In genomic region chr11:1844221-1845094, GRCh38 we compare ENCODE assay signal across 8 cellular contexts. TPM values are rescaled to one million over a fixed set of nuclear protein-coding genes. Genes with fewer than 3 reads are reported as not detected.
DNase-seq lines count a peak whose midpoint lies in the region; ATAC-seq lines count a peak whose summit lies in the region.
"Had no signal": no experiment of that assay in that cellular context is flagged by ENCODE, and none has a peak within 500 bp of the region (broad histone marks: within the 10 kb centered on the region; RNA-seq: fewer than 3 reads in every experiment).

No MANE protein-coding gene starts in this region.

- intact Hi-C loops in activated naive CD4-positive, alpha-beta T cell treated with anti-CD3 and anti-CD28 coated beads for 36 hours (cut with micrococcal nuclease), result loop anchor here (1.0 kb wide), 1 partner anchor 9 kb away; the partner anchor contains the start of gene LSP1

- peak overlapping the region; percentile 52 for H3K4me3 Mint-ChIP-seq in activated naive CD4-positive, alpha-beta T cell treated with anti-CD3 and anti-CD28 coated beads for 36 hours
- H3K4me3 Mint-ChIP-seq in stimulated activated naive CD8-positive, alpha-beta T cell treated with anti-CD3 and anti-CD28 coated beads, Interleukin-15, Interleukin-2, amounts not matched to agents 100 ng/mL and 50 ng/mL, for 24 hours, result peak overlapping the region; percentile 63

- CTCF ChIA-PET in activated naive CD4-positive, alpha-beta T cell treated with anti-CD3 and anti-CD28 coated beads for 36 hours (lab: Charles Lee), result no interaction called here

- peak overlapping the region; percentile 66 for H3K27ac Mint-ChIP-seq in activated naive CD4-positive, alpha-beta T cell treated with anti-CD3 and anti-CD28 coated beads for 36 hours
- peak overlapping the region; percentile 90 for H3K27ac Mint-ChIP-seq in stimulated activated naive CD8-positive, alpha-beta T cell treated with anti-CD3 and anti-CD28 coated beads, Interleukin-15, Interleukin-2, amounts not matched to agents 100 ng/mL and 50 ng/mL, for 24 hours

- DNase-seq in RPMI7951 (ENCODE audit: low read depth) (peak; percentile 53), left kidney (ENCODE audit: low read depth, low spot score) (peak; percentile 77), NCI-H748 treated with DMSO at 0.1 percent for 48 hours (lab: John Stamatoyannopoulos, UW) (no peak), NCI-H187 (lab: John Stamatoyannopoulos, UW) (no peak)
- peak; percentile 73 for DNase-seq in activated naive CD4-positive, alpha-beta T cell treated with anti-CD3 and anti-CD28 coated beads for 36 hours

- H3K27me3 Mint-ChIP-seq in activated naive CD4-positive, alpha-beta T cell treated with anti-CD3 and anti-CD28 coated beads for 36 hours (ENCODE audit: low read depth), result no peaks in the 10 kb centered on the region
- H3K27me3 Mint-ChIP-seq in stimulated activated naive CD8-positive, alpha-beta T cell treated with anti-CD3 and anti-CD28 coated beads, Interleukin-15, Interleukin-2, amounts not matched to agents 100 ng/mL and 50 ng/mL, for 24 hours, result peaks cover 4% of the 10 kb centered on the region

- H3K36me3 Mint-ChIP-seq in activated naive CD4-positive, alpha-beta T cell treated with anti-CD3 and anti-CD28 coated beads for 36 hours (ENCODE audit: low read depth), result no peaks in the 10 kb centered on the region
- H3K36me3 Mint-ChIP-seq in stimulated activated naive CD8-positive, alpha-beta T cell treated with anti-CD3 and anti-CD28 coated beads, Interleukin-15, Interleukin-2, amounts not matched to agents 100 ng/mL and 50 ng/mL, for 24 hours (ENCODE audit: low read depth), result no peaks in the 10 kb centered on the region

- H3K4me1 Mint-ChIP-seq in activated naive CD4-positive, alpha-beta T cell treated with anti-CD3 and anti-CD28 coated beads for 36 hours (ENCODE audit: low read depth), result peaks cover 58% of the 10 kb centered on the region
- H3K4me1 Mint-ChIP-seq in stimulated activated naive CD8-positive, alpha-beta T cell treated with anti-CD3 and anti-CD28 coated beads, Interleukin-15, Interleukin-2, amounts not matched to agents 100 ng/mL and 50 ng/mL, for 24 hours (ENCODE audit: low read depth), result peaks cover 62% of the 10 kb centered on the region

- H3K9me3 Mint-ChIP-seq in activated naive CD4-positive, alpha-beta T cell treated with anti-CD3 and anti-CD28 coated beads for 36 hours, result no peaks in the 10 kb centered on the region
- H3K9me3 Mint-ChIP-seq in stimulated activated naive CD8-positive, alpha-beta T cell treated with anti-CD3 and anti-CD28 coated beads, Interleukin-15, Interleukin-2, amounts not matched to agents 100 ng/mL and 50 ng/mL, for 24 hours, result no peaks in the 10 kb centered on the region

- no peak for ATAC-seq in HG02678 (IDR thresholded peaks at IDR 0.05; ENCODE audit: unreplicated experiment)

RNA-seq across cellular contexts. Expression of gene TNNI2, which starts 5.7 kb away (rescaled TPM):
- 0.48 TPM in 1 of 2 replicates, not detected in the other for total RNA-seq in RPMI7951 (2014; rRNA removed; shearing (Covaris generic))
- total RNA-seq in activated naive CD4-positive, alpha-beta T cell treated with anti-CD3 and anti-CD28 coated beads for 36 hours, result not detected
- total RNA-seq: M059J had no signal

RNA-seq across cellular contexts. Expression of gene LSP1, which starts 8.4 kb away (rescaled TPM):
- 2.4 and 3.8 TPM in 2 replicates for total RNA-seq in RPMI7951 (2014; rRNA removed; shearing (Covaris generic))
- total RNA-seq in activated naive CD4-positive, alpha-beta T cell treated with anti-CD3 and anti-CD28 coated beads for 36 hours, result 10 to 100 TPM; 42.4 to 42.9 TPM

RNA-seq across cellular contexts. Expression of gene SYT8, which starts 9.7 kb away (rescaled TPM):
- total RNA-seq in RPMI7951 (2014; rRNA removed; shearing (Covaris generic)), result 0.20 TPM in 1 of 2 replicates, not detected in the other
- total RNA-seq in activated naive CD4-positive, alpha-beta T cell treated with anti-CD3 and anti-CD28 coated beads for 36 hours, result not detected
- total RNA-seq: M059J had no signal

RNA-seq across cellular contexts. Expression of gene PRR33, which starts 47.2 kb away (rescaled TPM):
- total RNA-seq in RPMI7951 (2014; rRNA removed; shearing (Covaris generic)), result not detected in 2 replicates
- total RNA-seq in activated naive CD4-positive, alpha-beta T cell treated with anti-CD3 and anti-CD28 coated beads for 36 hours, result under 1 TPM; 0.07 to 0.12 TPM
- total RNA-seq: M059J had no signal

Comparison
In these comparisons a context has a peak if more than half of its experiments do, and no peak if none do; other contexts are left out.
1. DNase-seq: peak in RPMI7951 (single experiment), activated naive CD4-positive, alpha-beta T cell treated with anti-CD3 and anti-CD28 coated beads for 36 hours (single experiment) and left kidney (single experiment); none in NCI-H748 treated with DMSO at 0.1 percent for 48 hours (single experiment) and NCI-H187 (0 of 2).